In the genomic region with DNA sequence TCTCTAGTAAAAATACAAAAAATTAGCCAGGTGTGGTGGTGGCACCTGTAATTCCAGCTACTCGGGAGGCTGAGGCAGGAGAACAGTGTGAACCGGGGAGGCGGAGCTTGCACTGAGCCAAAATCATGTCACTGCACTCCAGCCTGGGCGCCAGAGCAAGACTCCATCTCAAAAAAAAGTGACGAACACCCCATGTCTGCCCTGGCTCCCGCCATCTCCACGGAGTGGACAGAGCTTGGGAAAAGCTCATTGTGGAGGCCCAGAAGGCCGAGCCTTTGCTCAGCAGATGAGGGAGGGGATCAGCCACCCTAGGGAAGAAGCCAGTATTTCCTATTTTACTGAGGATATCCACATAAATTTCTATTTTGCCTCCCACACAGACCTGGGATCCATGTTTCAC, we compare ENCODE assay signal across 25 cellular contexts.
"Had no signal": no experiment of that assay in that cellular context is flagged by ENCODE, and none has a peak within 500 bp of the region (broad histone marks: within the 10 kb centered on the region; RNA-seq: fewer than 3 reads in every experiment).

No MANE protein-coding gene starts in this region.

- H3K36me3 ChIP-seq: ascending aorta, breast epithelium, cardiac muscle cell had no signal

- H3K27ac ChIP-seq: ascending aorta, breast epithelium, cardiac muscle cell, coronary artery had no signal

- ATAC-seq: activated naive CD4-positive, alpha-beta T cell treated with anti-CD3 and anti-CD28 coated beads, Interleukin-2, amount 50 U/mL, for 72 hours; activated T-cell treated with anti-CD3 and anti-CD28 coated beads, Interleukin-2, amount 50 U/mL, for 72 hours; esophagus mucosa; WTC11 had no signal

- H3K9me3 ChIP-seq: ascending aorta, breast epithelium had no signal

- H3K4me1 ChIP-seq: breast epithelium had no signal

- H3K4me3 ChIP-seq: ascending aorta, breast epithelium, cardiac muscle cell, coronary artery, dorsolateral prefrontal cortex had no signal

- H3K27me3 ChIP-seq: ascending aorta, breast epithelium, cardiac muscle cell, dorsolateral prefrontal cortex had no signal

- DNase-seq: activated CD4-positive, alpha-beta memory T cell treated with anti-CD3 and anti-CD28 coated beads, Interleukin-2, amount 10 ng/mL, durations not matched to agents 7 days and 5 days; activated CD4-positive, alpha-beta T cell treated with anti-CD3 and anti-CD28 coated beads for 1 hour; activated CD4-positive, alpha-beta T cell treated with anti-CD3 and anti-CD28 coated beads for 4 hours; activated CD4-positive, alpha-beta T cell treated with anti-CD3 and anti-CD28 coated beads, Interleukin-2, amount 10 ng/mL, durations not matched to agents 7 days and 5 days; activated CD4-positive, alpha-beta T cell treated with anti-CD3 and anti-CD28 coated beads, Interleukin-2, amount 50 U/mL, for 4 hours; activated CD8-positive, alpha-beta memory T cell treated with anti-CD3 and anti-CD28 coated beads, Interleukin-2, amount 50 U/mL, for 48 hours; activated gamma-delta T cell; activated naive CD4-positive, alpha-beta T cell; activated naive CD4-positive, alpha-beta T cell treated with anti-CD3 and anti-CD28 coated beads, Interleukin-2, amount 10 ng/mL, durations not matched to agents 7 days and 5 days; activated naive CD8-positive, alpha-beta T cell treated with anti-CD3 and anti-CD28 coated beads, Interleukin-2, amount 10 ng/mL, durations not matched to agents 7 days and 5 days; activated T-cell treated with anti-CD3 and anti-CD28 coated beads for 4 hours; activated T-cell treated with anti-CD3 and anti-CD28 coated beads, Interleukin-2, amount 50 U/mL, for 24 hours; activated T-cell treated with anti-CD3 and anti-CD28 coated beads, Interleukin-2, amount 50 U/mL, for 72 hours; effector memory CD4-positive, alpha-beta T cell; endodermal cell; foreskin fibroblast; T-helper 2 cell had no signal
